ENCODE assay signal across 26 cellular contexts in genomic region chr2:199136241-199136640, GRCh38.
DNase-seq lines count a peak whose midpoint lies in the region; ATAC-seq, FAIRE-seq and TF ChIP-seq lines count a peak whose summit lies in the region.
"Had no signal": no experiment of that assay in that cellular context is flagged by ENCODE, and none has a peak within 500 bp of the region (broad histone marks: within the 10 kb centered on the region; RNA-seq: fewer than 3 reads in every experiment).

No MANE protein-coding gene starts in this region.

- no peak for ATAC-seq in gastrocnemius medialis
- ATAC-seq: K562, Panc1, Right ventricle myocardium inferior had no signal

- TF ChIP-seq CTCF in fibroblast of villous mesenchyme (IDR thresholded peaks at IDR 0.05; ENCODE audit: insufficient read depth, low read depth, low read length) (no peak), gastrocnemius medialis (IDR thresholded peaks at IDR 0.05 in 4 of 5, conservative IDR thresholded peaks at IDR 0.05 in 1 of 5) (no peak)

- in situ Hi-C loops in gastrocnemius medialis (cut with MboI; ENCODE audit: low sequenced_read_pairs in 4 of 4), result no loop called here

- no peaks in the 10 kb centered on the region for H3K27me3 ChIP-seq in gastrocnemius medialis
- H3K27me3 ChIP-seq: BLaER1 treated with 17β-estradiol and CSF1 and Interleukin-3, amounts not matched to agents 10 nM and 100 nM; SJSA1 had no signal

- H3K4me1 ChIP-seq in gastrocnemius medialis, result no peaks in the 10 kb centered on the region
- H3K4me1 ChIP-seq: BLaER1 treated with 17β-estradiol and CSF1 and Interleukin-3, amounts not matched to agents 10 nM and 100 nM; Caco-2 had no signal

- no peaks in the 10 kb centered on the region for H3K36me3 ChIP-seq in gastrocnemius medialis
- H3K36me3 ChIP-seq: BLaER1 treated with 17β-estradiol and CSF1 and Interleukin-3, amounts not matched to agents 10 nM and 100 nM; SJSA1 had no signal

- H3K4me3 ChIP-seq in fibroblast of villous mesenchyme (ENCODE audit: low read depth, low read length), result no peak overlapping the region
- H3K4me3 ChIP-seq in gastrocnemius medialis, result no peak overlapping the region
- H3K4me3 ChIP-seq: BLaER1 treated with 17β-estradiol and CSF1 and Interleukin-3, amounts not matched to agents 10 nM and 100 nM; K562; SJSA1 had no signal

- H3K27ac ChIP-seq in gastrocnemius medialis, result no peak overlapping the region
- H3K27ac ChIP-seq: 22Rv1; BLaER1 treated with 17β-estradiol and CSF1 and Interleukin-3, amounts not matched to agents 10 nM and 100 nM; SJSA1 had no signal

- DNase-seq in ELR (ENCODE audit: low read depth), result peak; percentile 72
- DNase-seq in LHCN-M2 (ENCODE audit: low read depth), result peak; percentile 52
- peak; percentile 38 for DNase-seq in astrocyte of the hippocampus (ENCODE audit: low read depth, low spot score)
- DNase-seq in fibroblast of villous mesenchyme (ENCODE audit: low read depth), result peak; percentile 3
- DNase-seq in D341Med (ENCODE audit: low spot score), result no peak
- DNase-seq in MV-4-11 (lab: John Stamatoyannopoulos, UW), result no peak
- no peak for DNase-seq in gastrocnemius medialis
- DNase-seq in RCC 7860 (ENCODE audit: low spot score), result no peak
- DNase-seq: Caco-2; CD4-positive, alpha-beta memory T cell; DND-41; H7; NCI-H1105; NCI-H146; NCI-H2029 treated with DMSO at 0.1 percent for 48 hours; NCI-H345; NCI-H524; NCI-H774; NK-92 treated with Interleukin-12 subunit alpha and Interleukin-12 subunit beta, amount 100 ng/mL, for 24 hours had no signal

- FAIRE-seq in RCC 7860 (lab: Jason Lieb, UNC), result no peak
- FAIRE-seq: GM18507, K562 had no signal

- intact Hi-C loops in gastrocnemius medialis (cut with DNase I; ENCODE audit: low total_unique reads), result no loop called here

- no peak for TF ChIP-seq POLR2A in gastrocnemius medialis (IDR thresholded peaks at IDR 0.05)

- H3K9me3 ChIP-seq in gastrocnemius medialis, result no peaks in the 10 kb centered on the region
- H3K9me3 ChIP-seq: Caco-2 had no signal

Comparison
In these comparisons a context has a peak if more than half of its experiments do, and no peak if none do; other contexts are left out.
1. DNase-seq: peak in ELR (single experiment), LHCN-M2 (single experiment), astrocyte of the hippocampus (single experiment) and fibroblast of villous mesenchyme (single experiment); none in D341Med (single experiment), MV-4-11 (single experiment), gastrocnemius medialis (0 of 2) and RCC 7860 (single experiment).